Comparison of ENCODE assay signal across 11 cellular contexts in genomic region chr11:1757861-1758610, GRCh38. TPM values are rescaled to one million over a fixed set of nuclear protein-coding genes. Genes with fewer than 3 reads are reported as not detected.
DNase-seq lines count a peak whose midpoint lies in the region; ATAC-seq, FAIRE-seq and TF ChIP-seq lines count a peak whose summit lies in the region.
"Had no signal": no experiment of that assay in that cellular context is flagged by ENCODE, and none has a peak within 500 bp of the region (broad histone marks: within the 10 kb centered on the region; RNA-seq: fewer than 3 reads in every experiment).

No MANE protein-coding gene starts in this region.

- BruUV-seq in GM12878 (replicated peaks; lab: Mats Ljungman, UMichigan): no TSS peak

- H3K9ac ChIP-seq in DND-41 (ENCODE audit: low read depth, low read length) (peak overlapping the region; percentile 46), GM12878 (ENCODE audit: control insufficient read depth, insufficient read depth, low read length) (no peak overlapping the region), MM.1S (ENCODE audit: low read length) (no peak overlapping the region)

- no peaks in the 10 kb centered on the region for H3K27me3 ChIP-seq in DND-41 (ENCODE audit: insufficient read depth, low read length, poor library complexity)
- H3K27me3 ChIP-seq in GM12878 (replicated peaks in 1 of 2; ENCODE audit: control insufficient read depth in 2 of 2, insufficient read depth in 2 of 2, low read length in 1 of 2): no peaks in the 10 kb centered on the region
- no peaks in the 10 kb centered on the region for H3K27me3 ChIP-seq in small intestine (ENCODE audit: control insufficient read depth in 2 of 2, insufficient read depth in 2 of 2, low read length in 2 of 2)
- no peaks in the 10 kb centered on the region for H3K27me3 ChIP-seq in MM.1S (replicated peaks; ENCODE audit: insufficient read depth, low read length)

- H3K36me3 ChIP-seq in DND-41 (ENCODE audit: insufficient read depth, low read length): peaks cover 91% of the 10 kb centered on the region
- no peaks in the 10 kb centered on the region for H3K36me3 ChIP-seq in GM12878 (ENCODE audit: control insufficient read depth in 2 of 2, insufficient read depth in 2 of 2, low read length in 1 of 2)
- peaks cover 18 to 54% of the 10 kb centered on the region in 2 donors for H3K36me3 ChIP-seq in small intestine (ENCODE audit: control insufficient read depth in 2 of 2, insufficient read depth in 2 of 2, low read length in 2 of 2)
- no peaks in the 10 kb centered on the region for H3K36me3 ChIP-seq in MM.1S (replicated peaks; ENCODE audit: insufficient read depth, low read length)

- peak overlapping the region; percentile 91 for H3K4me2 ChIP-seq in DND-41 (ENCODE audit: insufficient read depth, low read length)
- no peak overlapping the region for H3K4me2 ChIP-seq in GM12878 (ENCODE audit: control insufficient read depth, insufficient read depth)
- no peak overlapping the region for H3K4me2 ChIP-seq in MM.1S (ENCODE audit: low read depth, low read length)

- POLR2A ChIA-PET in GM12878 (lab: Charles Lee): no interaction called here

- FAIRE-seq in GM12878 (lab: Jason Lieb, UNC): no peak
- FAIRE-seq in small intestine (lab: Jason Lieb, UNC): no peak
- FAIRE-seq: endometrium, K562, TTC549 had no signal

- TF ChIP-seq CTCF in DND-41 (IDR thresholded peaks at IDR 0.05; ENCODE audit: borderline replicate concordance, extremely low read depth, low read length, poor library complexity, severe bottlenecking) (peak; percentile 6), GM12878 (IDR thresholded peaks at IDR 0.05 in 2 of 3, conservative IDR thresholded peaks at IDR 0.05 in 1 of 3; ENCODE audit: control insufficient read depth in 2 of 3, extremely low read depth in 1 of 3, insufficient read depth in 1 of 3, low read depth in 3 of 3, low read length in 3 of 3) (no peak), MM.1S (IDR thresholded peaks at IDR 0.05; ENCODE audit: low read length) (no peak)

- TF ChIP-seq POLR2A in GM12878 (IDR thresholded peaks at IDR 0.05; ENCODE audit: low read depth, low read length): no peak

- H3K4me3 ChIP-seq in DND-41 (ENCODE audit: low read depth in 1 of 2, low read length in 2 of 2): peak overlapping the region in 1 of 2 experiments; percentile 32; a peak in 1 of 4 replicates
- H3K4me3 ChIP-seq in GM12878: no peak overlapping the region
- H3K4me3 ChIP-seq in small intestine (ENCODE audit: low read depth in 1 of 2, low read length in 2 of 2): peak overlapping the region in 1 of 2 donors; percentile 14
- H3K4me3 ChIP-seq in MM.1S (ENCODE audit: low read length): no peak overlapping the region
- H3K4me3 ChIP-seq: K562 had no signal

- H3F3A ChIP-seq in MM.1S (ENCODE audit: insufficient read depth, low read length): no peaks in the 10 kb centered on the region

- H3K27ac ChIP-seq in DND-41 (ENCODE audit: low read length) (peak overlapping the region; percentile 66), GM12878 (ENCODE audit: control insufficient read depth, insufficient read depth) (no peak overlapping the region), small intestine (ENCODE audit: low read depth in 1 of 2, low read length in 1 of 2) (peak overlapping the region in 1 of 2 donors; percentile 59), MM.1S (ENCODE audit: low read length) (no peak overlapping the region)

- no peak for TF ChIP-seq RAD21 in GM12878 (IDR thresholded peaks at IDR 0.05; ENCODE audit: insufficient read depth, low read depth, low read length)

- CTCF ChIA-PET in GM12878 (lab: Yijun Ruan, JAX): no interaction called here

- H4K20me1 ChIP-seq in DND-41 (ENCODE audit: insufficient read depth, low read length) (peaks cover 69% of the 10 kb centered on the region), GM12878 (ENCODE audit: control insufficient read depth, insufficient read depth) (no peaks in the 10 kb centered on the region; the same call in 1 of the 2 replicates), MM.1S (ENCODE audit: insufficient read depth, low read length) (no peaks in the 10 kb centered on the region)

- DNase-seq in DND-41 (peak; percentile 88), UCSD-AML1 (lab: John Stamatoyannopoulos, UW; ENCODE audit: unreplicated experiment) (peak; percentile 87), GM12878 (ENCODE audit: low read depth, low spot score) (no peak), small intestine (peak; percentile 60), MM.1S (no peak)

- H3K9me2 ChIP-seq in MM.1S (replicated peaks; ENCODE audit: insufficient read depth, low read length): no peaks in the 10 kb centered on the region

- H3K9me3 ChIP-seq in DND-41 (ENCODE audit: insufficient read depth, low read length, severe bottlenecking) (no peaks in the 10 kb centered on the region), GM12878 (replicated peaks; ENCODE audit: control insufficient read depth, insufficient read depth, low read length) (no peaks in the 10 kb centered on the region), small intestine (ENCODE audit: control insufficient read depth, low read depth) (no peaks in the 10 kb centered on the region), MM.1S (replicated peaks; ENCODE audit: insufficient read depth, low read length) (no peaks in the 10 kb centered on the region)

- intact Hi-C loops in GM12878 (cut with micrococcal nuclease; ENCODE audit: unreplicated experiment): no loop called here

- no peak overlapping the region for H2AFZ ChIP-seq in DND-41 (ENCODE audit: low read depth, low read length)
- no peak overlapping the region for H2AFZ ChIP-seq in GM12878 (ENCODE audit: control insufficient read depth, low read depth, low read length)
- H2AFZ ChIP-seq in MM.1S (ENCODE audit: low read length): no peak overlapping the region

- SMC1A ChIA-PET in GM12878 (lab: Charles Lee; ENCODE audit: uncharacterized antibody, unreplicated experiment): no interaction called here

- WGBS in GM12878 (ENCODE audit: insufficient coverage, insufficient replicate concordance, low lambda C conversion rate, missing lambda C conversion rate): 61% methylated on average over 12 of the region's 17 CpGs
- 58 to 76% (median 69%) methylated on average over 12 to 17 of the region's 17 CpGs for WGBS in small intestine, 3 donors

- peaks cover 47% of the 10 kb centered on the region for H3K79me2 ChIP-seq in DND-41 (ENCODE audit: insufficient read depth, low read length)
- no peaks in the 10 kb centered on the region for H3K79me2 ChIP-seq in GM12878 (ENCODE audit: control insufficient read depth, insufficient read depth, low read length)
- peaks cover 11% of the 10 kb centered on the region for H3K79me2 ChIP-seq in MM.1S (ENCODE audit: low read length)

- H3K4me1 ChIP-seq in DND-41 (ENCODE audit: insufficient read depth, low read length) (peaks cover 65% of the 10 kb centered on the region), GM12878 (ENCODE audit: control insufficient read depth, insufficient read depth, low read length) (peaks cover 6% of the 10 kb centered on the region), small intestine (ENCODE audit: control insufficient read depth in 2 of 2, insufficient read depth in 1 of 2, low read depth in 1 of 2, low read length in 1 of 2) (peaks cover 2 to 19% of the 10 kb centered on the region in 2 donors), MM.1S (ENCODE audit: low read length) (0 out of 2 replicates have a peak, but pooled peaks cover 4% of the 10 kb centered on the region)

- RAD21 ChIA-PET in GM12878 (lab: Charles Lee; ENCODE audit: unreplicated experiment): no interaction called here

- no peak for TF ChIP-seq EP300 in GM12878 (IDR thresholded peaks at IDR 0.05; ENCODE audit: borderline replicate concordance in 1 of 2, control insufficient read depth in 1 of 2, low read depth in 2 of 2, low read length in 2 of 2)

- in situ Hi-C loops in GM12878 (cut with MboI): no loop called here

- peak; percentile 86 for ATAC-seq in DND-41 (ENCODE audit: insufficient read depth, low read depth)
- ATAC-seq in GM12878: peak; percentile 28; the same call in 2 of the 3 replicates
- no peak for ATAC-seq in HG02610 (IDR thresholded peaks at IDR 0.05; ENCODE audit: unreplicated experiment)
- no peak for ATAC-seq in GM19035 (IDR thresholded peaks at IDR 0.05; ENCODE audit: unreplicated experiment)
- no peak for ATAC-seq in GM21381 (IDR thresholded peaks at IDR 0.05; ENCODE audit: unreplicated experiment)
- ATAC-seq: K562 had no signal

RNA-seq across cellular contexts. Expression of gene CTSD, which starts 5.7 kb away (rescaled TPM):
- 28.3 and 31.2 TPM in 2 replicates for total RNA-seq in GM12878 (2013; cell fraction: nucleolus; rRNA removed)
- total RNA-seq in GM12878 (2014; rRNA removed) (29.3 and 38.6 TPM in 2 replicates), GM12878 (2014; rRNA removed; fragmentation: Illumina TruSeq; extraction: Trizol) (10.3 and 13.3 TPM in 2 replicates), GM12878 (2021) (49.8 and 51.9 TPM in 2 replicates)
- polyA plus RNA-seq in GM12878 (2011; ENCODE audit: low read depth): 21.7 TPM
- polyA plus RNA-seq in GM12878 (2011; rRNA removed) (4.4 and 16.4 TPM in 2 replicates), GM12878 (2014; fragmentation: Illumina TruSeq; extraction: Trizol) (1.9 and 22.0 TPM in 2 replicates), GM12878 (2014; fragmentation: Nextera tagmentation; extraction: Ambion mirVana) (1 to 10 TPM in 1 of 2 experiments, under 1 TPM in 1; 0.42 to 3.4 TPM), GM12878 (2014; rRNA removed) (27.9 and 35.8 TPM in 2 replicates), GM12878 (2016; fragmentation: Nextera tagmentation; extraction: Ambion mirVana) (10 to 100 TPM; 43.4 to 54.6 TPM), small intestine (100 to 1,000 TPM; 537 to 799 (median 563) TPM)
- 27.6 and 27.9 TPM in 2 replicates for polyA plus RNA-seq in GM12878 (2011; cell fraction: cytosol; rRNA removed)
- polyA plus RNA-seq in GM12878 (2011; cell fraction: nucleus; rRNA removed): 31.4 and 38.8 TPM in 2 replicates
- 32.1 and 38.5 TPM in 2 replicates for polyA plus RNA-seq in GM12878 (2012)
- polyA minus RNA-seq in GM12878 (2011; rRNA and poly(A)+ RNA removed): 17.6 and 42.1 TPM in 2 replicates
- polyA minus RNA-seq in GM12878 (2011; cell fraction: cytosol; rRNA and poly(A)+ RNA removed): 19.3 and 22.7 TPM in 2 replicates
- 8.3 and 11.8 TPM in 2 replicates for polyA minus RNA-seq in GM12878 (2011; cell fraction: nucleus; rRNA and poly(A)+ RNA removed)

RNA-seq across cellular contexts. Expression of gene IFITM10, which starts 7.6 kb away (rescaled TPM):
- total RNA-seq in GM12878 (2013; cell fraction: nucleolus; rRNA removed): 0.42 TPM in 1 of 2 replicates, not detected in the other
- total RNA-seq in GM12878 (2014; rRNA removed) (0.16 TPM in 1 of 2 replicates, not detected in the other), GM12878 (2014; rRNA removed; fragmentation: Illumina TruSeq; extraction: Trizol) (not detected in 2 replicates), GM12878 (2021) (not detected in 2 replicates)
- 0.05 TPM for polyA plus RNA-seq in GM12878 (2011; ENCODE audit: low read depth)
- polyA plus RNA-seq in GM12878 (2011; rRNA removed) (not detected in 2 replicates), GM12878 (2014; fragmentation: Illumina TruSeq; extraction: Trizol) (not detected in 2 replicates), GM12878 (2014; fragmentation: Nextera tagmentation; extraction: Ambion mirVana) (not detected), GM12878 (2014; rRNA removed) (0.10 and 0.27 TPM in 2 replicates), GM12878 (2016; fragmentation: Nextera tagmentation; extraction: Ambion mirVana) (under 1 TPM in 1 of 2 experiments, not detected in 1; 0.04 TPM), small intestine (under 1 TPM in 2 of 3 donors, not detected in 1; 0.43 to 0.54 TPM)
- not detected in 2 replicates for polyA plus RNA-seq in GM12878 (2011; cell fraction: cytosol; rRNA removed)
- 0.13 TPM in 1 of 2 replicates, not detected in the other for polyA plus RNA-seq in GM12878 (2011; cell fraction: nucleus; rRNA removed)
- 0.13 and 0.41 TPM in 2 replicates for polyA plus RNA-seq in GM12878 (2012)
- not detected in 2 replicates for polyA minus RNA-seq in GM12878 (2011; rRNA and poly(A)+ RNA removed)
- polyA minus RNA-seq in GM12878 (2011; cell fraction: cytosol; rRNA and poly(A)+ RNA removed): not detected in 2 replicates
- 0.38 TPM in 1 of 2 replicates, not detected in the other for polyA minus RNA-seq in GM12878 (2011; cell fraction: nucleus; rRNA and poly(A)+ RNA removed)

Comparison
In these comparisons a context has a peak if more than half of its experiments do, and no peak if none do; other contexts are left out.
1. ATAC-seq: peak in DND-41 (single experiment) and GM12878 (single experiment); none in HG02610 (single experiment), GM19035 (single experiment) and GM21381 (single experiment).
2. DNase-seq: peak in DND-41 (single experiment), UCSD-AML1 (single experiment) and small intestine (single experiment); none in GM12878 (single experiment) and MM.1S (single experiment).
3. RNA of gene CTSD, which starts 5.7 kb away (polyA plus RNA-seq): 537 to 799 TPM in small intestine; 0.42 to 54.6 TPM in GM12878; every median in the first group is over 4 times any median in the second.